ENCODE assay signal across 8 cellular contexts in the genomic region with DNA sequence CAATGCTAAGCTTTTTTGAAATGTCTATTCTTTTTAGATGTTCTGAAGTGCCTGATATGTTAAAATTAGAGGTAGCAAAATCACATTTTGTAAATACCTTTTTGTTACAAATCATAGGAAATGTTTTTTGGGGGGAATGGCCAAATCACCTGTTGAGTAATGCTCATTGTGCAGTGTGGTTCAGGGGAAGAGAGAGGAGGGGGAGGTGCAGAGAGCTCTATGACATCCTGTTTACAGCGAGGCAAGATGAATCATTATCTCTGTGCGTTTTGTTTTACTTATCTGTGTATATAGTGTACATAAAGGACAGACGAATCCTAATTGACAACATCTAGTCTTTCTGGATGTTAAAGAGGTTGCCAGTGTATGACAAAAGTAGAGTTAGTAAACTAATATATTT. TPM values are rescaled to one million over a fixed set of nuclear protein-coding genes. Genes with fewer than 3 reads are reported as not detected.
DNase-seq lines count a peak whose midpoint lies in the region; ATAC-seq, FAIRE-seq and TF ChIP-seq lines count a peak whose summit lies in the region.
"Not testable (repeated sequence)": the region's sequence is repeated elsewhere in the genome, so short reads cannot be mapped to it uniquely, and the experiment has no call there.

No MANE protein-coding gene starts in this region.

- H3K27ac Mint-ChIP-seq in activated T-cell treated with anti-CD3 and anti-CD28 coated beads, Interleukin-2, amount 50 U/mL, for 72 hours = peak overlapping the region; percentile 99
- peak overlapping the region; percentile 84 for H3K27ac Mint-ChIP-seq in activated naive CD8-positive, alpha-beta T cell treated with anti-CD3 and anti-CD28 coated beads for 36 hours
- H3K27ac Mint-ChIP-seq in stimulated activated naive CD8-positive, alpha-beta T cell treated with anti-CD3 and anti-CD28 coated beads, Interleukin-15, amount 100 ng/mL, for 72 hours = peak overlapping the region; percentile 65 to 94

- peak; percentile 98 to 100 for ATAC-seq in activated T-cell treated with anti-CD3 and anti-CD28 coated beads, Interleukin-2, amount 50 U/mL, for 72 hours (replicated peaks in 1 of 2)
- ATAC-seq in stimulated activated naive CD8-positive, alpha-beta T cell treated with anti-CD3 and anti-CD28 coated beads, Interleukin-15, amount 100 ng/mL, for 72 hours = peak; percentile 90

- H3K9me3 Mint-ChIP-seq in activated T-cell treated with anti-CD3 and anti-CD28 coated beads, Interleukin-2, amount 50 U/mL, for 72 hours; activated naive CD8-positive, alpha-beta T cell treated with anti-CD3 and anti-CD28 coated beads for 36 hours: not testable (repeated sequence)
- H3K9me3 Mint-ChIP-seq in stimulated activated naive CD8-positive, alpha-beta T cell treated with anti-CD3 and anti-CD28 coated beads, Interleukin-15, amount 100 ng/mL, for 72 hours = peaks cover 0 to 13% of the 10 kb centered on the region in 2 donors

- peak overlapping the region; percentile 52 to 89 for H3K4me3 Mint-ChIP-seq in activated T-cell treated with anti-CD3 and anti-CD28 coated beads, Interleukin-2, amount 50 U/mL, for 72 hours
- peak overlapping the region; percentile 71 for H3K4me3 Mint-ChIP-seq in activated naive CD8-positive, alpha-beta T cell treated with anti-CD3 and anti-CD28 coated beads for 36 hours
- peak overlapping the region; percentile 36 to 44 for H3K4me3 Mint-ChIP-seq in stimulated activated naive CD8-positive, alpha-beta T cell treated with anti-CD3 and anti-CD28 coated beads, Interleukin-15, amount 100 ng/mL, for 72 hours

- H3K4me1 Mint-ChIP-seq in activated T-cell treated with anti-CD3 and anti-CD28 coated beads, Interleukin-2, amount 50 U/mL, for 72 hours (ENCODE audit: low read depth) = peaks cover 17% of the 10 kb centered on the region
- peaks cover 14% of the 10 kb centered on the region for H3K4me1 Mint-ChIP-seq in activated naive CD8-positive, alpha-beta T cell treated with anti-CD3 and anti-CD28 coated beads for 36 hours
- H3K4me1 Mint-ChIP-seq in stimulated activated naive CD8-positive, alpha-beta T cell treated with anti-CD3 and anti-CD28 coated beads, Interleukin-15, amount 100 ng/mL, for 72 hours = peaks cover 16% of the 10 kb centered on the region

- not testable (repeated sequence) for H3K4me1 ChIP-seq in small intestine (ENCODE audit: control insufficient read depth in 2 of 2, insufficient read depth in 1 of 2, low read depth in 1 of 2, low read length in 1 of 2)

- WGBS in small intestine, 3 donors = 29 to 63% (median 50%) methylated on average over 3 of the region's 3 CpGs

- not testable (repeated sequence) for H3K27me3 ChIP-seq in small intestine (ENCODE audit: control insufficient read depth in 2 of 2, insufficient read depth in 2 of 2, low read length in 2 of 2)

- FAIRE-seq in small intestine (lab: Jason Lieb, UNC) = not testable (repeated sequence)

- H3K36me3 ChIP-seq in small intestine (ENCODE audit: control insufficient read depth in 2 of 2, insufficient read depth in 2 of 2, low read length in 2 of 2) = not testable (repeated sequence)

- TF ChIP-seq CTCF in epithelial cell of esophagus (IDR thresholded peaks at IDR 0.05; ENCODE audit: insufficient read depth, low read depth, low read length, missing control alignments) = not testable (repeated sequence)

- H3K36me3 Mint-ChIP-seq in activated T-cell treated with anti-CD3 and anti-CD28 coated beads, Interleukin-2, amount 50 U/mL, for 72 hours (ENCODE audit: insufficient read depth in 2 of 2); activated naive CD8-positive, alpha-beta T cell treated with anti-CD3 and anti-CD28 coated beads for 36 hours: not testable (repeated sequence)

- H3K27me3 Mint-ChIP-seq in activated T-cell treated with anti-CD3 and anti-CD28 coated beads, Interleukin-2, amount 50 U/mL, for 72 hours (ENCODE audit: low read depth); activated naive CD8-positive, alpha-beta T cell treated with anti-CD3 and anti-CD28 coated beads for 36 hours; stimulated activated naive CD8-positive, alpha-beta T cell treated with anti-CD3 and anti-CD28 coated beads, Interleukin-15, amount 100 ng/mL, for 72 hours: not testable (repeated sequence)

- not testable (repeated sequence) for H3K9me3 ChIP-seq in small intestine (ENCODE audit: control insufficient read depth, low read depth)

- H3K4me3 ChIP-seq in epithelial cell of esophagus (ENCODE audit: low read length); small intestine (ENCODE audit: low read depth in 1 of 2, low read length in 2 of 2): not testable (repeated sequence)

- DNase-seq in ELR (ENCODE audit: low read depth) (peak; percentile 43), NOMO-1 treated with DMSO at 0.1 percent for 48 hours (lab: John Stamatoyannopoulos, UW; ENCODE audit: unreplicated experiment) (peak; percentile 46), epithelial cell of esophagus (ENCODE audit: low read depth) (peak; percentile 69), small intestine (peak; percentile 19)
- DNase-seq in activated CD4-positive, alpha-beta T cell treated with anti-CD3 and anti-CD28 coated beads for 48 hours = peak; percentile 35
- DNase-seq in activated T-cell treated with anti-CD3 and anti-CD28 coated beads, Interleukin-2, amount 50 U/mL, for 72 hours = peak; percentile 54 to 55
- DNase-seq in activated naive CD8-positive, alpha-beta T cell treated with anti-CD3 and anti-CD28 coated beads for 36 hours = peak; percentile 15
- peak in 1 of 2 donors; percentile 27 for DNase-seq in stimulated activated naive CD8-positive, alpha-beta T cell treated with anti-CD3 and anti-CD28 coated beads, Interleukin-15, amount 100 ng/mL, for 72 hours

- H3K27ac ChIP-seq in small intestine (ENCODE audit: low read depth in 1 of 2, low read length in 1 of 2) = not testable (repeated sequence)

RNA-seq across cellular contexts. Expression of a gene that starts 9.4 kb away (rescaled TPM):
- 10 to 100 TPM; 73.1 to 79.1 TPM for total RNA-seq in activated T-cell treated with anti-CD3 and anti-CD28 coated beads, Interleukin-2, amount 50 U/mL, for 72 hours
- 100 to 1,000 TPM; 122 to 126 TPM for total RNA-seq in activated naive CD8-positive, alpha-beta T cell treated with anti-CD3 and anti-CD28 coated beads for 36 hours
- 10 to 100 TPM; 10.8 to 35.3 (median 13.0) TPM for polyA plus RNA-seq in small intestine
